ENCODE assay signal across 1 cellular context in genomic region chr16:70724146-70725023, GRCh38.
TF ChIP-seq lines count a peak whose summit lies in the region.

No MANE protein-coding gene starts in this region.

TF ChIP-seq in HepG2, 621 proteins besides CTCF, POLR2A, EP300 and RAD21 (continued from another document and continues in another):
- TF ChIP-seq, protein P1, sequence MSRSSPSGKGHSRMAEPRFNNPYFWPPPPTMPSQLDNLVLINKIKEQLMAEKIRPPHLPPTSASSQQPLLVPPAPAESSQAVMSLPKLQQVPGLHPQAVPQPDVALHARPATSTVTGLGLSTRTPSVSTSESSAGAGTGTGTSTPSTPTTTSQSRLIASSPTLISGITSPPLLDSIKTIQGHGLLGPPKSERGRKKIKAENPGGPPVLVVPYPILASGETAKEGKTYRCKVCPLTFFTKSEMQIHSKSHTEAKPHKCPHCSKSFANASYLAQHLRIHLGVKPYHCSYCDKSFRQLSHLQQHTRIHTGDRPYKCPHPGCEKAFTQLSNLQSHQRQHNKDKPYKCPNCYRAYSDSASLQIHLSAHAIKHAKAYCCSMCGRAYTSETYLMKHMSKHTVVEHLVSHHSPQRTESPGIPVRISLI (CRISPR knock-in tag; IDR thresholded peaks at IDR 0.05; ENCODE audit: borderline replicate concordance) = no peak
- TF ChIP-seq ZFP36 (IDR thresholded peaks at IDR 0.05; ENCODE audit: borderline replicate concordance, low read depth, low read length, partially characterized antibody) = no peak
- TF ChIP-seq ZFP1 (CRISPR knock-in tag; IDR thresholded peaks at IDR 0.05) = no peak
- TF ChIP-seq ZNF335 (CRISPR knock-in tag; IDR thresholded peaks at IDR 0.05) = peak; percentile 87
- TF ChIP-seq RCOR2 (CRISPR knock-in tag; IDR thresholded peaks at IDR 0.05) = peak; percentile 38
- no peak; the same call in 1 of the 2 replicates for TF ChIP-seq ZMAT3 (CRISPR knock-in tag; conservative IDR thresholded peaks at IDR 0.05)
- no peak for TF ChIP-seq SRY (CRISPR knock-in tag; IDR thresholded peaks at IDR 0.05)
- TF ChIP-seq, protein P2, sequence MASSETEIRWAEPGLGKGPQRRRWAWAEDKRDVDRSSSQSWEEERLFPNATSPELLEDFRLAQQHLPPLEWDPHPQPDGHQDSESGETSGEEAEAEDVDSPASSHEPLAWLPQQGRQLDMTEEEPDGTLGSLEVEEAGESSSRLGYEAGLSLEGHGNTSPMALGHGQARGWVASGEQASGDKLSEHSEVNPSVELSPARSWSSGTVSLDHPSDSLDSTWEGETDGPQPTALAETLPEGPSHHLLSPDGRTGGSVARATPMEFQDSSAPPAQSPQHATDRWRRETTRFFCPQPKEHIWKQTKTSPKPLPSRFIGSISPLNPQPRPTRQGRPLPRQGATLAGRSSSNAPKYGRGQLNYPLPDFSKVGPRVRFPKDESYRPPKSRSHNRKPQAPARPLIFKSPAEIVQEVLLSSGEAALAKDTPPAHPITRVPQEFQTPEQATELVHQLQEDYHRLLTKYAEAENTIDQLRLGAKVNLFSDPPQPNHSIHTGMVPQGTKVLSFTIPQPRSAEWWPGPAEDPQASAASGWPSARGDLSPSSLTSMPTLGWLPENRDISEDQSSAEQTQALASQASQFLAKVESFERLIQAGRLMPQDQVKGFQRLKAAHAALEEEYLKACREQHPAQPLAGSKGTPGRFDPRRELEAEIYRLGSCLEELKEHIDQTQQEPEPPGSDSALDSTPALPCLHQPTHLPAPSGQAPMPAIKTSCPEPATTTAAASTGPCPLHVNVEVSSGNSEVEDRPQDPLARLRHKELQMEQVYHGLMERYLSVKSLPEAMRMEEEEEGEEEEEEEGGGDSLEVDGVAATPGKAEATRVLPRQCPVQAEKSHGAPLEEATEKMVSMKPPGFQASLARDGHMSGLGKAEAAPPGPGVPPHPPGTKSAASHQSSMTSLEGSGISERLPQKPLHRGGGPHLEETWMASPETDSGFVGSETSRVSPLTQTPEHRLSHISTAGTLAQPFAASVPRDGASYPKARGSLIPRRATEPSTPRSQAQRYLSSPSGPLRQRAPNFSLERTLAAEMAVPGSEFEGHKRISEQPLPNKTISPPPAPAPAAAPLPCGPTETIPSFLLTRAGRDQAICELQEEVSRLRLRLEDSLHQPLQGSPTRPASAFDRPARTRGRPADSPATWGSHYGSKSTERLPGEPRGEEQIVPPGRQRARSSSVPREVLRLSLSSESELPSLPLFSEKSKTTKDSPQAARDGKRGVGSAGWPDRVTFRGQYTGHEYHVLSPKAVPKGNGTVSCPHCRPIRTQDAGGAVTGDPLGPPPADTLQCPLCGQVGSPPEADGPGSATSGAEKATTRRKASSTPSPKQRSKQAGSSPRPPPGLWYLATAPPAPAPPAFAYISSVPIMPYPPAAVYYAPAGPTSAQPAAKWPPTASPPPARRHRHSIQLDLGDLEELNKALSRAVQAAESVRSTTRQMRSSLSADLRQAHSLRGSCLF (CRISPR knock-in tag; IDR thresholded peaks at IDR 0.05; ENCODE audit: borderline replicate concordance) = no peak
- TF ChIP-seq ZNF12 (CRISPR knock-in tag; IDR thresholded peaks at IDR 0.05) = peak; percentile 7; the same call in 1 of the 2 replicates
- TF ChIP-seq, protein P3, sequence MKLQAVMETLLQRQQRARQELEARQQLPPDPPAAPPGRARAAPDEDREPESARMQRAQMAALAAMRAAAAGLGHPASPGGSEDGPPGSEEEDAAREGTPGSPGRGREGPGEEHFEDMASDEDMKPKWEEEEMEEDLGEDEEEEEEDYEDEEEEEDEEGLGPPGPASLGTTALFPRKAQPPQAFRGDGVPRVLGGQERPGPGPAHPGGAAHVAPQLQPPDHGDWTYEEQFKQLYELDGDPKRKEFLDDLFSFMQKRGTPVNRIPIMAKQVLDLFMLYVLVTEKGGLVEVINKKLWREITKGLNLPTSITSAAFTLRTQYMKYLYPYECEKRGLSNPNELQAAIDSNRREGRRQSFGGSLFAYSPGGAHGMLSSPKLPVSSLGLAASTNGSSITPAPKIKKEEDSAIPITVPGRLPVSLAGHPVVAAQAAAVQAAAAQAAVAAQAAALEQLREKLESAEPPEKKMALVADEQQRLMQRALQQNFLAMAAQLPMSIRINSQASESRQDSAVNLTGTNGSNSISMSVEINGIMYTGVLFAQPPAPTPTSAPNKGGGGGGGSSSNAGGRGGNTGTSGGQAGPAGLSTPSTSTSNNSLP (IDR thresholded peaks at IDR 0.05; ENCODE audit: low read depth, low read length) = peak; percentile 90
- TF ChIP-seq ZNF550 (CRISPR knock-in tag; IDR thresholded peaks at IDR 0.05; ENCODE audit: borderline replicate concordance) = no peak
- 0 out of 2 replicates have a peak, but pooled peaks have one; percentile 72 for TF ChIP-seq ZNF235 (CRISPR knock-in tag; IDR thresholded peaks at IDR 0.05; ENCODE audit: borderline replicate concordance)
- TF ChIP-seq RBAK (CRISPR knock-in tag; IDR thresholded peaks at IDR 0.05) = no peak
- no peak for TF ChIP-seq SYNCRIP (IDR thresholded peaks at IDR 0.05; ENCODE audit: insufficient read depth, low read depth, low read length)
- TF ChIP-seq RBFOX2 (IDR thresholded peaks at IDR 0.05; ENCODE audit: low read depth, low read length) = no peak; the same call in 1 of the 2 replicates
- TF ChIP-seq THRA (CRISPR knock-in tag; IDR thresholded peaks at IDR 0.05; ENCODE audit: borderline replicate concordance) = peak; percentile 64
- peak; percentile 10; the same call in 1 of the 2 replicates for TF ChIP-seq ZNF329 (CRISPR knock-in tag; IDR thresholded peaks at IDR 0.05; ENCODE audit: low read depth)
- TF ChIP-seq, protein P4, sequence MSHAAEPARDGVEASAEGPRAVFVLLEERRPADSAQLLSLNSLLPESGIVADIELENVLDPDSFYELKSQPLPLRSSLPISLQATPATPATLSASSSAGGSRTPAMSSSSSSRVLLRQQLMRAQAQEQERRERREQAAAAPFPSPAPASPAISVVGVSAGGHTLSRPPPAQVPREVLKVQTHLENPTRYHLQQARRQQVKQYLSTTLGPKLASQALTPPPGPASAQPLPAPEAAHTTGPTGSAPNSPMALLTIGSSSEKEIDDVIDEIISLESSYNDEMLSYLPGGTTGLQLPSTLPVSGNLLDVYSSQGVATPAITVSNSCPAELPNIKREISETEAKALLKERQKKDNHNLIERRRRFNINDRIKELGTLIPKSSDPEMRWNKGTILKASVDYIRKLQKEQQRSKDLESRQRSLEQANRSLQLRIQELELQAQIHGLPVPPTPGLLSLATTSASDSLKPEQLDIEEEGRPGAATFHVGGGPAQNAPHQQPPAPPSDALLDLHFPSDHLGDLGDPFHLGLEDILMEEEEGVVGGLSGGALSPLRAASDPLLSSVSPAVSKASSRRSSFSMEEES (CRISPR knock-in tag; IDR thresholded peaks at IDR 0.05) = 0 out of 2 replicates have a peak, but pooled peaks have one; percentile 10
- no peak for TF ChIP-seq PLSCR1 (CRISPR knock-in tag; IDR thresholded peaks at IDR 0.05; ENCODE audit: borderline replicate concordance)
- no peak for TF ChIP-seq ARNT (IDR thresholded peaks at IDR 0.05)
- no peak for TF ChIP-seq RNF2 (conservative IDR thresholded peaks at IDR 0.05; ENCODE audit: low read depth)
- TF ChIP-seq HNRNPK (IDR thresholded peaks at IDR 0.05; ENCODE audit: low read depth, low read length, poor library complexity, severe bottlenecking) = no peak
- TF ChIP-seq, protein P5, sequence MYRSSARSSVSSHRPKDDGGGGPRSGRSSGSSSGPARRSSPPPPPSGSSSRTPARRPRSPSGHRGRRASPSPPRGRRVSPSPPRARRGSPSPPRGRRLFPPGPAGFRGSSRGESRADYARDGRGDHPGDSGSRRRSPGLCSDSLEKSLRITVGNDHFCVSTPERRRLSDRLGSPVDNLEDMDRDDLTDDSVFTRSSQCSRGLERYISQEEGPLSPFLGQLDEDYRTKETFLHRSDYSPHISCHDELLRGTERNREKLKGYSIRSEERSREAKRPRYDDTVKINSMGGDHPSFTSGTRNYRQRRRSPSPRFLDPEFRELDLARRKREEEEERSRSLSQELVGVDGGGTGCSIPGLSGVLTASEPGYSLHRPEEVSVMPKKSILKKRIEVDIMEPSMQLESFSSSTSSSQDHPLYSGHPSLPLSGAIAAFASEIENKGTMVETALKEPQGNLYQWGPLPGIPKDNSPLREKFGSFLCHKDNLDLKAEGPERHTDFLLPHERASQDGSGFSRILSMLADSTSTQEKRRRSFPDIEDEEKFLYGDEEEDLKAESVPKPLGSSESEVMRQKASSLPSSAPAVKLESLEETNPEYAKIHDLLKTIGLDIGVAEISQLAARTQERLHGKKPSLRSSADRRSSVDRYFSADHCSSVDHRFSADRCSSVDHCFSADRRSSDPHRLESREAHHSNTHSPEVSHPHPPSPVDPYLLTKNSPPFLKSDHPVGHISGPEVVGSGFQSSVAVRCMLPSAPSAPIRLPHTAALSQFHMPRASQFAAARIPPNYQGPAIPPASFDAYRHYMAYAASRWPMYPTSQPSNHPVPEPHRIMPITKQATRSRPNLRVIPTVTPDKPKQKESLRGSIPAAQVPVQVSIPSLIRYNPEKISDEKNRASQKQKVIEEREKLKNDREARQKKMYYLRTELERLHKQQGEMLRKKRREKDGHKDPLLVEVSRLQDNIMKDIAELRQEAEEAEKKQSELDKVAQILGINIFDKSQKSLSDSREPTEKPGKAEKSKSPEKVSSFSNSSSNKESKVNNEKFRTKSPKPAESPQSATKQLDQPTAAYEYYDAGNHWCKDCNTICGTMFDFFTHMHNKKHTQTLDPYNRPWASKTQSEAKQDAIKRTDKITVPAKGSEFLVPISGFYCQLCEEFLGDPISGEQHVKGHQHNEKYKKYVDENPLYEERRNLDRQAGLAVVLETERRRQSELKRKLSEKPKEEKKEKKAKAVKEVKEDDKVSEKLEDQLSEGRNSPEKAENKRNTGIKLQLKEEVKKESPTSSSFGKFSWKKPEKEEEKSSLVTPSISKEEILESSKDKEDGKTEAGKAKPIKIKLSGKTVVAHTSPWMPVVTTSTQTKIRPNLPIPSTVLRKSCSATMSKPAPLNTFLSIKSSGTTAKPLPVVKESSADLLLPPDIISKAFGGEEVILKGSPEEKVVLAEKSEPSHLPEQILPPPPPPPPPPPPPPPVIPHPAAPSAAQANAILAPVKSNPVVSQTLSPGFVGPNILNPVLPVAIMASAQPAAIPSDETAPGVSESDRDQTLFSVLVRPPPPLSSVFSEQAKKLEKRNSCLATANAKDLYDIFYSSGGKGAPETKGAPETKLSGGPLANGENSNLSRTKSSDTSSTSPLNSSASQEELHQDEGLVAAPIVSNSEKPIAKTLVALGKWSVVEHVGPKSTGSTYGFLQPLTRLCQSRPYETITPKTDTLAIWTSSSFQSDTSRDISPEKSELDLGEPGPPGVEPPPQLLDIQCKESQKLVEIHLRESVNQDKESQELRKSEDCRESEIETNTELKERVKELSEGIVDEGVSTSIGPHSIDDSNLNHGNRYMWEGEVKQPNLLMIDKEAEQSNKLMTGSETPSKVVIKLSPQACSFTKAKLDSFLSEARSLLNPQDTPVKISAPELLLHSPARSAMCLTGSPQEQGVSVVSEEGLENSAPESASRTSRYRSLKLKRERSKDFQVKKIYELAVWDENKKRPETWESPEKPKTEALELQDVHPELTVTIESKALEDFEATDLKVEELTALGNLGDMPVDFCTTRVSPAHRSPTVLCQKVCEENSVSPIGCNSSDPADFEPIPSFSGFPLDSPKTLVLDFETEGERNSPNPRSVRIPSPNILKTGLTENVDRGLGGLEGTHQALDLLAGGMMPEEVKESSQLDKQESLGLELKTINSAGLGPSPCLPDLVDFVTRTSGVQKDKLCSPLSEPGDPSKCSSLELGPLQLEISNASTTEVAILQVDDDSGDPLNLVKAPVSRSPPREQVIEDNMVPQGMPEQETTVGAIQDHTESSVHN (CRISPR knock-in tag; IDR thresholded peaks at IDR 0.05) = peak; percentile 69; the same call in 1 of the 2 replicates
- TF ChIP-seq NR0B2 (CRISPR knock-in tag; IDR thresholded peaks at IDR 0.05) = peak; percentile 16; the same call in 1 of the 2 replicates
- TF ChIP-seq ZNF558 (CRISPR knock-in tag; IDR thresholded peaks at IDR 0.05; ENCODE audit: borderline replicate concordance) = peak; percentile 70; the same call in 1 of the 2 replicates
- no peak; the same call in 1 of the 2 replicates for TF ChIP-seq ZNF891 (CRISPR knock-in tag; IDR thresholded peaks at IDR 0.05)
- TF ChIP-seq SMAD9 (CRISPR knock-in tag; IDR thresholded peaks at IDR 0.05) = no peak
- TF ChIP-seq SAP130 (CRISPR knock-in tag; IDR thresholded peaks at IDR 0.05; ENCODE audit: low read depth) = peak; percentile 85
- TF ChIP-seq MAFK (conservative IDR thresholded peaks at IDR 0.05 in 1 of 2, IDR thresholded peaks at IDR 0.05 in 1 of 2; ENCODE audit: low read length in 2 of 2) = no peak
- TF ChIP-seq AHR (CRISPR knock-in tag; IDR thresholded peaks at IDR 0.05) = peak; percentile 10; the same call in 1 of the 2 replicates
- TF ChIP-seq ZNF512 (CRISPR knock-in tag; IDR thresholded peaks at IDR 0.05) = no peak
- TF ChIP-seq KDM1A (CRISPR knock-in tag; IDR thresholded peaks at IDR 0.05) = no peak
